20 cellular contexts compared by ENCODE assay signal in the genomic region with DNA sequence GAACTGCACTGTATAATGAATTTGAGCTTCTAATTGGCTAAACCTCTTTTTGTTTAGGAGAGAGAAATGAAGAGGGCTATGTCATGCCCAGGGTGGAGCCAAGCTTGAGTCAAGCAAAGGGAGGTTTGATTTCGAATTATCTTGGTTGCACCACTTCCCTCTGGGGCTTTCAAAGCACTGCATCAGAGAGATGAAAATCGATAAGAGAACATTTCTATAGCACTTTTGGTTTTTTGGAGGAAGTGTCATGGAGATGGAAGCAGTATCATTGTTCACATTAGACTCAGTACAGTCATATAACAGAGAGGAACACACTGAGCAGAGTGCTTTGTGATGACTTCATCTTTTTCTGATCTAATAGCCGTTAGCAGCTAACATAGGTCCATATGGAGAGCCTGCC.
DNase-seq lines count a peak whose midpoint lies in the region; ATAC-seq and TF ChIP-seq lines count a peak whose summit lies in the region.
"Had no signal": no experiment of that assay in that cellular context is flagged by ENCODE, and none has a peak within 500 bp of the region (broad histone marks: within the 10 kb centered on the region; RNA-seq: fewer than 3 reads in every experiment).

No MANE protein-coding gene starts in this region.

- no peak for TF ChIP-seq EP300 in esophagus muscularis mucosa (IDR thresholded peaks at IDR 0.05)

- intact Hi-C loops in esophagus muscularis mucosa (cut with DNase I) = no loop called here

- DNase-seq in activated CD4-positive, alpha-beta T cell treated with anti-CD3 and anti-CD28 coated beads for 48 hours = peak; percentile 12
- DNase-seq in activated CD4-positive, alpha-beta T cell treated with anti-CD3 and anti-CD28 coated beads, Interleukin-2, amount 50 U/mL, for 1 hour = no peak
- DNase-seq in KBM-7 = peak; percentile 81
- peak; percentile 49 for DNase-seq in SIG-M5 (lab: John Stamatoyannopoulos, UW)
- peak; percentile 12 for DNase-seq in esophagus muscularis mucosa (ENCODE audit: extremely low spot score)
- DNase-seq in effector CD8-positive, alpha-beta T cell (lab: John Stamatoyannopoulos, UW) = no peak
- DNase-seq: activated naive CD4-positive, alpha-beta T cell treated with anti-CD3 and anti-CD28 coated beads for 36 hours; DMS79 treated with DMSO at 0.1 percent for 48 hours; hypothalamus; kidney; mammary epithelial cell; NCI-H2081; NCI-H748 treated with DMSO at 0.1 percent for 48 hours; stimulated activated CD4-positive, alpha-beta T cell treated with anti-CD3 and anti-CD28 coated beads, Interleukin-2, amount 100 ng/mL, for 24 hours; upper lobe of left lung had no signal

- no peaks in the 10 kb centered on the region for H3K4me1 ChIP-seq in esophagus muscularis mucosa

- WGBS in esophagus muscularis mucosa = 89% methylated on average over 3 of the region's 3 CpGs

- no peak for TF ChIP-seq CTCF in esophagus muscularis mucosa (IDR thresholded peaks at IDR 0.05)

- TF ChIP-seq POLR2A in esophagus muscularis mucosa (IDR thresholded peaks at IDR 0.05; ENCODE audit: low read depth) = no peak

- no peak overlapping the region for H3K4me3 ChIP-seq in esophagus muscularis mucosa
- H3K4me3 ChIP-seq: SK-N-MC, upper lobe of left lung had no signal

- no peaks in the 10 kb centered on the region for H3K27me3 ChIP-seq in esophagus muscularis mucosa
- H3K27me3 ChIP-seq: upper lobe of left lung had no signal

- no peaks in the 10 kb centered on the region for H3K9me3 ChIP-seq in esophagus muscularis mucosa
- H3K9me3 ChIP-seq: upper lobe of left lung had no signal

- no peak overlapping the region for H3K27ac ChIP-seq in esophagus muscularis mucosa (replicated peaks in 1 of 4)
- H3K27ac ChIP-seq: SK-N-MC, upper lobe of left lung, VCaP had no signal

- in situ Hi-C loops in KBM-7 (cut with MboI; ENCODE audit: low pct_unique_long_range_greater_than_20kb, low sequenced_read_pairs) = no loop called here

- no peak for ATAC-seq in GM18511 (IDR thresholded peaks at IDR 0.05; ENCODE audit: unreplicated experiment)
- ATAC-seq in HG03457 (IDR thresholded peaks at IDR 0.05; ENCODE audit: unreplicated experiment) = no peak
- ATAC-seq: Panc1 had no signal

- no peaks in the 10 kb centered on the region for H3K36me3 ChIP-seq in esophagus muscularis mucosa
- H3K36me3 ChIP-seq: upper lobe of left lung had no signal

Comparison
In these comparisons a context has a peak if more than half of its experiments do, and no peak if none do; other contexts are left out.
1. DNase-seq: peak in activated CD4-positive, alpha-beta T cell treated with anti-CD3 and anti-CD28 coated beads for 48 hours (single experiment), KBM-7 (single experiment), SIG-M5 (single experiment) and esophagus muscularis mucosa (single experiment); none in activated CD4-positive, alpha-beta T cell treated with anti-CD3 and anti-CD28 coated beads, Interleukin-2, amount 50 U/mL, for 1 hour (single experiment) and effector CD8-positive, alpha-beta T cell (single experiment).